Comparison of ENCODE assay signal across 9 cellular contexts in genomic region chr6:31128093-31128676, GRCh38. TPM values are rescaled to one million over a fixed set of nuclear protein-coding genes. Genes with fewer than 3 reads are reported as not detected.
DNase-seq lines count a peak whose midpoint lies in the region; ATAC-seq, FAIRE-seq and TF ChIP-seq lines count a peak whose summit lies in the region.
"Had no signal": no experiment of that assay in that cellular context is flagged by ENCODE, and none has a peak within 500 bp of the region (broad histone marks: within the 10 kb centered on the region; RNA-seq: fewer than 3 reads in every experiment).

No MANE protein-coding gene starts in this region.

- no peak overlapping the region for H3K27ac ChIP-seq in KMS-11
- H3K27ac ChIP-seq in kidney (ENCODE audit: low read depth in 2 of 2, low read length in 2 of 2), result no peak overlapping the region

- no peak overlapping the region for H3K4me2 ChIP-seq in KMS-11

- DNase-seq in DMS79 treated with DMSO at 0.1 percent for 48 hours (lab: John Stamatoyannopoulos, UW) (peak; percentile 8), T-helper 22 cell (ENCODE audit: low read depth) (peak; percentile 30), astrocyte of the hippocampus (ENCODE audit: low read depth, low spot score) (peak; percentile 72), kidney (no peak)
- DNase-seq in stimulated activated CD4-positive, alpha-beta T cell treated with anti-CD3 and anti-CD28 coated beads, Interleukin-4, amount 100 ng/mL, for 1 hour, result peak; percentile 73

- TF ChIP-seq CTCF in KMS-11 (conservative IDR thresholded peaks at IDR 0.05; ENCODE audit: low read depth, low read length) (peak; percentile 75), kidney (IDR thresholded peaks at IDR 0.05; ENCODE audit: borderline replicate concordance, extremely low read depth, insufficient read depth) (peak; percentile 61)

- FAIRE-seq in kidney (lab: Jason Lieb, UNC), result no peak
- FAIRE-seq: TTC549 had no signal

- H2AFZ ChIP-seq in KMS-11 (ENCODE audit: low read depth), result no peak overlapping the region; the same call in none of the 2 replicates

- intact Hi-C loops in kidney (cut with DNase I), result no loop called here

- no peaks in the 10 kb centered on the region for H3K36me3 ChIP-seq in KMS-11 (ENCODE audit: insufficient read depth)
- no peaks in the 10 kb centered on the region for H3K36me3 ChIP-seq in kidney (ENCODE audit: control insufficient read depth in 1 of 2, insufficient read depth in 2 of 2, low read length in 2 of 2)

- H3K9me3 ChIP-seq in kidney (ENCODE audit: control insufficient read depth in 1 of 2, low read length in 2 of 2), result no peaks in the 10 kb centered on the region

- H3K4me3 ChIP-seq in KMS-11 (IDR thresholded peaks at IDR 0.05; ENCODE audit: insufficient read depth, low read depth, low read length) (no peak overlapping the region), kidney (ENCODE audit: low read length in 2 of 2) (no peak overlapping the region)

- no peaks in the 10 kb centered on the region; the same call in 1 of the 2 replicates for H3K27me3 ChIP-seq in KMS-11 (ENCODE audit: insufficient read depth, low read depth)

- no peaks in the 10 kb centered on the region for H4K20me1 ChIP-seq in KMS-11 (ENCODE audit: insufficient read depth)

- no peak for ATAC-seq in HG03095 (IDR thresholded peaks at IDR 0.05; ENCODE audit: unreplicated experiment)
- no peak for ATAC-seq in HG03097 (IDR thresholded peaks at IDR 0.05; ENCODE audit: low FRiP score, unreplicated experiment)

- no peaks in the 10 kb centered on the region for H3K79me2 ChIP-seq in KMS-11 (ENCODE audit: insufficient read depth, low read depth)

- H3K9ac ChIP-seq in KMS-11, result no peak overlapping the region
- no peak overlapping the region for H3K9ac ChIP-seq in kidney (ENCODE audit: low read length in 2 of 2)

- peaks cover 4% of the 10 kb centered on the region for H3K4me1 ChIP-seq in KMS-11 (ENCODE audit: low read depth, poor library complexity, severe bottlenecking)
- H3K4me1 ChIP-seq in kidney (ENCODE audit: control insufficient read depth in 1 of 2, insufficient read depth in 1 of 2, low read depth in 1 of 2, low read length in 2 of 2), result peaks cover 0 to 1% of the 10 kb centered on the region in 2 donors

RNA-seq across cellular contexts. Expression of gene CDSN, which starts 7.9 kb away (rescaled TPM):
- total RNA-seq in kidney, result 0.13 TPM
- polyA plus RNA-seq in kidney (ENCODE audit: insufficient read depth, low read depth, low replicate concordance), result not detected

RNA-seq across cellular contexts. Expression of gene PSORS1C2, which starts 10.7 kb away (rescaled TPM):
- total RNA-seq in kidney, result not detected
- not detected for polyA plus RNA-seq in kidney (ENCODE audit: insufficient read depth, low read depth, low replicate concordance)

RNA-seq across cellular contexts. Expression of gene PSORS1C1, which starts 13.6 kb away (rescaled TPM):
- total RNA-seq in kidney, result 3.6 TPM
- polyA plus RNA-seq in kidney (ENCODE audit: insufficient read depth, low read depth, low replicate concordance), result 2.1 TPM

RNA-seq across cellular contexts. Expression of gene C6orf15, which starts 15.8 kb away (rescaled TPM):
- not detected for total RNA-seq in kidney
- polyA plus RNA-seq in kidney (ENCODE audit: insufficient read depth, low read depth, low replicate concordance), result not detected

RNA-seq across cellular contexts. Expression of gene CCHCR1, which starts 29.4 kb away (rescaled TPM):
- 26.2 TPM for total RNA-seq in kidney
- polyA plus RNA-seq in kidney (ENCODE audit: insufficient read depth, low read depth, low replicate concordance), result 24.1 TPM
